8 cellular contexts compared by ENCODE assay signal in the genomic region with DNA sequence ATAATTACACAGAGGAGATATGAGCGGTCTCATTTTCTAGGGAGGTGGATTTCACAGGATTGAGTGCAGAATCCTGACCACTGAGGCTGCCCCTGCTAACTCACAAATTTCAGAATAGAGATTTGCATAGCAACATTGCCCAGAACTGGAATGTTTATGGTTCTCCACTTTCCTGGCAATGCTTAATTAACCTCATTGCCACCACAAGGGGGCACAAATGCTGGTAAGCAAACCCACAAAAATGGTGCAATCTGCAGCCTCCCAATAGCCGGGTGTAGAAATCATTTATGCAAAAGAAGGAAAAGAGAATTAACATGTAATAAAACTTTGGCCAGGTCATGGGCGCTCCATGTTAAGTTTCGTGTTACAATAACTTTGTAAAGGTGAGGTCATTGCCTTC.
DNase-seq lines count a peak whose midpoint lies in the region; ATAC-seq and TF ChIP-seq lines count a peak whose summit lies in the region.

No MANE protein-coding gene starts in this region.

- peak; percentile 58 for ATAC-seq in HG03520 (IDR thresholded peaks at IDR 0.05; ENCODE audit: unreplicated experiment)
- peak; percentile 38; the same call in 1 of the 3 replicates for ATAC-seq in RWPE2 (ENCODE audit: low read depth)
- no peak for ATAC-seq in GM19463 (IDR thresholded peaks at IDR 0.05; ENCODE audit: unreplicated experiment)

- H3K36me3 ChIP-seq in RWPE2 (ENCODE audit: low read depth), result no peaks in the 10 kb centered on the region

- no peaks in the 10 kb centered on the region for H3K9me3 ChIP-seq in RWPE2 (ENCODE audit: severe bottlenecking)

- no peaks in the 10 kb centered on the region for H3K4me1 ChIP-seq in RWPE2 (ENCODE audit: insufficient read depth, poor library complexity, severe bottlenecking)

- H3K27ac ChIP-seq in RWPE2 (ENCODE audit: poor library complexity, severe bottlenecking), result no peak overlapping the region
- H3K27ac ChIP-seq in coronary artery, result no peak overlapping the region

- peaks cover 5% of the 10 kb centered on the region for H3K27me3 ChIP-seq in RWPE2 (ENCODE audit: insufficient read depth, poor library complexity, severe bottlenecking)

- H3K4me3 ChIP-seq in RWPE2 (ENCODE audit: severe bottlenecking), result no peak overlapping the region
- H3K4me3 ChIP-seq in coronary artery, result no peak overlapping the region

- TF ChIP-seq CTCF in RWPE2 (IDR thresholded peaks at IDR 0.05; ENCODE audit: poor library complexity, severe bottlenecking), result peak; percentile 59
- TF ChIP-seq CTCF in coronary artery (IDR thresholded peaks at IDR 0.05), result no peak

- peak; percentile 4 for DNase-seq in NCI-H2196 (lab: John Stamatoyannopoulos, UW; ENCODE audit: unreplicated experiment)
- no peak for DNase-seq in NCI-H2196 treated with DMSO at 0.1 percent for 48 hours (lab: John Stamatoyannopoulos, UW; ENCODE audit: unreplicated experiment)
- no peak for DNase-seq in RWPE2 (ENCODE audit: low spot score)
- DNase-seq in foreskin melanocyte, result peak; percentile 52
- peak in 6 of 10 donors; percentile 14 to 82 (median 36) for DNase-seq in posterior cingulate gyrus
- DNase-seq in coronary artery (ENCODE audit: low spot score), result no peak

- intact Hi-C loops in posterior cingulate gyrus (cut with DNase I), result loop anchor here (1.0 to 10.0 kb wide), 2 partner anchors 55 to 1268 kb away; no protein-coding TSS in a partner anchor

Comparison
In these comparisons a context has a peak if more than half of its experiments do, and no peak if none do; other contexts are left out.
1. DNase-seq: peak in NCI-H2196 (single experiment), foreskin melanocyte (single experiment) and posterior cingulate gyrus (6 of 10); none in NCI-H2196 treated with DMSO at 0.1 percent for 48 hours (single experiment), RWPE2 (single experiment) and coronary artery (single experiment).